In the genomic region with DNA sequence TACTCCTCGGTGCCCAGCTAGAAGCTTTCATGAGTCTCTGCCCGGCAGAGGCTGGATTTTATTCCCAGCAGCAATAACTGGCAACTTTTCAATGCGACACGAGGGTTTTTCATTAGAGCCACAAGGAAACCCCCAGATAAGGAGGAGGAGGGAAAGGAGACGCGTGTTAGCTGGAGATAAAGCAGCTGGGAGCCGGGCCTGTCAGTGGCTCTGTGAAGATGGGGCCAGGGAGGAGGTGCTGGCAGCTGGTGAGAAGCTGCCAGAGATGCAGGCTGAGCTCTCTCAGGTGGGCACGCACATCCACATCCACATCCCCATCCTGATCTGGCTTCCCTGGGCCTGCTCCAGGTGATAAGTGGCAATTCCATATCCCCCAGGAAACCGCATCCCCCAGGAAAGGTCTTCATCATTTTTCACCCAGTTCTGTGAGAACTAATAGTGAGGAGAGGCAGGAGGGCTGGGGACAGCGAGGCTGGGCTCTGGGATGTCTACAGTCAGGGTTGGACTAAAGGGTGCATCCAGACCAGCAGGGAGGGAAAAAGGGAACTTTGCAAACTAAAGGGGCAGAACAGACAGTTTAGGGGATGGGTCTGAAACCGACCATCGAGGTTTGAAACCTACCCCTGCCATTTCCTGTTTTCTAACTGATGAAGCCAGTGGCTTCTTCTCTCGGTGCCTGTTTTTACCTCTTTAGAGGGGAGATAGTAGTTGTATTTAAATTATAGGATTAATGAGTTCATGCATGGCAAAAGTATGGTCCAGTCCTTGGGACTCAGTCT, we compare ENCODE assay signal across 17 cellular contexts.
A peak's percentile ranks its signal among the peaks of the same experiment; 100 is the strongest.
DNase-seq lines count a peak whose midpoint lies in the region; ATAC-seq, FAIRE-seq and TF ChIP-seq lines count a peak whose summit lies in the region.
"Had no signal": no experiment of that assay in that cellular context is flagged by ENCODE, and none has a peak within 500 bp of the region (broad histone marks: within the 10 kb centered on the region; RNA-seq: fewer than 3 reads in every experiment).

No MANE protein-coding gene starts in this region.

- no peak for ATAC-seq in activated CD8-positive, alpha-beta memory T cell treated with anti-CD3 and anti-CD28 coated beads, Interleukin-2, amount 10 ng/mL, durations not matched to agents 7 days and 5 days
- ATAC-seq: gastroesophageal sphincter, PC-3 had no signal

- intact Hi-C loops in posterior vena cava (cut with DNase I) = no loop called here
- intact Hi-C loops in testis (cut with DNase I; ENCODE audit: low total_unique reads) = no loop called here

- peak overlapping the region; percentile 24 for H3K4me3 Mint-ChIP-seq in activated CD8-positive, alpha-beta memory T cell treated with anti-CD3 and anti-CD28 coated beads, Interleukin-2, amount 10 ng/mL, durations not matched to agents 7 days and 5 days
- no peak overlapping the region for H3K4me3 Mint-ChIP-seq in brain
- H3K4me3 Mint-ChIP-seq: activated B cell treated with CpG ODN at 0.5 μM for 24 hours had no signal

- CTCF ChIA-PET in activated CD8-positive, alpha-beta memory T cell treated with anti-CD3 and anti-CD28 coated beads, Interleukin-2, amount 10 ng/mL, durations not matched to agents 7 days and 5 days (lab: Charles Lee) = interaction anchor here (1.1 to 1.6 kb wide), 3 partner anchors 33 to 59 kb away, joined by 3 to 7 read pairs (median 4); no protein-coding TSS in a partner anchor

- TF ChIP-seq EP300 in tibial nerve (IDR thresholded peaks at IDR 0.05) = no peak

- H3K36me3 ChIP-seq in tibial nerve (peaks cover 0 to 17% (median 0%) of the 10 kb centered on the region in 3 donors), testis (ENCODE audit: low read depth, missing control alignments) (no peaks in the 10 kb centered on the region)
- H3K36me3 ChIP-seq: gastroesophageal sphincter had no signal

- no peaks in the 10 kb centered on the region for H3K4me1 ChIP-seq in tibial nerve
- H3K4me1 ChIP-seq in testis = no peaks in the 10 kb centered on the region
- H3K4me1 ChIP-seq: gastroesophageal sphincter had no signal

- no peak for DNase-seq in activated CD8-positive, alpha-beta memory T cell treated with anti-CD3 and anti-CD28 coated beads, Interleukin-2, amount 10 ng/mL, durations not matched to agents 7 days and 5 days
- DNase-seq in activated CD8-positive, alpha-beta memory T cell treated with anti-CD3 and anti-CD28 coated beads for 24 hours = no peak
- DNase-seq in NOMO-1 treated with DMSO at 0.1 percent for 48 hours (lab: John Stamatoyannopoulos, UW; ENCODE audit: unreplicated experiment) (peak; percentile 19), urothelium cell line (ENCODE audit: low spot score) (no peak), posterior vena cava (ENCODE audit: low spot score) (no peak), tibial nerve (ENCODE audit: low spot score in 2 of 2) (no peak), testis (no peak)
- DNase-seq: activated B cell treated with CpG ODN at 0.5 μM for 24 hours; activated T-cell treated with anti-CD3 and anti-CD28 coated beads for 4 hours; cerebellar nuclear complex; DMS 273 treated with DMSO at 0.1 percent for 48 hours; occipital lobe; PC-3; SK-N-SH; stimulated activated CD4-positive, alpha-beta T cell treated with anti-CD3 and anti-CD28 coated beads, Interleukin-4, amount 100 ng/mL, for 4 hours had no signal

- peak; percentile 17 for FAIRE-seq in urothelium cell line (lab: Jason Lieb, UNC)

- TF ChIP-seq CTCF in brain (conservative IDR thresholded peaks at IDR 0.05) (no peak), tibial nerve (IDR thresholded peaks at IDR 0.05) (no peak), testis (IDR thresholded peaks at IDR 0.05) (no peak)

- peaks cover 17% of the 10 kb centered on the region for H3K9me3 Mint-ChIP-seq in activated CD8-positive, alpha-beta memory T cell treated with anti-CD3 and anti-CD28 coated beads, Interleukin-2, amount 10 ng/mL, durations not matched to agents 7 days and 5 days (ENCODE audit: low read depth)
- peaks cover 0 to 7% (median 2%) of the 10 kb centered on the region in 5 experiments for H3K9me3 Mint-ChIP-seq in brain
- H3K9me3 Mint-ChIP-seq: activated B cell treated with CpG ODN at 0.5 μM for 24 hours had no signal

- H3K27me3 ChIP-seq in tibial nerve (no peaks in the 10 kb centered on the region), testis (no peaks in the 10 kb centered on the region)
- H3K27me3 ChIP-seq: gastroesophageal sphincter had no signal

- WGBS in tibial nerve, 2 donors = 74 to 80% methylated on average over 12 to 13 of the region's 13 CpGs
- WGBS in testis, 2 donors = 65 to 69% methylated on average over 13 of the region's 13 CpGs

- H3K36me3 Mint-ChIP-seq in activated CD8-positive, alpha-beta memory T cell treated with anti-CD3 and anti-CD28 coated beads, Interleukin-2, amount 10 ng/mL, durations not matched to agents 7 days and 5 days = peaks cover 35% of the 10 kb centered on the region
- H3K36me3 Mint-ChIP-seq in brain = peaks cover 15% of the 10 kb centered on the region

- H3K27ac ChIP-seq in tibial nerve (no peak overlapping the region), testis (no peak overlapping the region)
- H3K27ac ChIP-seq: gastroesophageal sphincter had no signal

- no peaks in the 10 kb centered on the region for H3K27me3 Mint-ChIP-seq in activated CD8-positive, alpha-beta memory T cell treated with anti-CD3 and anti-CD28 coated beads, Interleukin-2, amount 10 ng/mL, durations not matched to agents 7 days and 5 days
- H3K27me3 Mint-ChIP-seq in brain = peaks cover 4% of the 10 kb centered on the region
- H3K27me3 Mint-ChIP-seq: activated B cell treated with CpG ODN at 0.5 μM for 24 hours had no signal

- H3K4me3 ChIP-seq in tibial nerve (no peak overlapping the region), testis (no peak overlapping the region)
- H3K4me3 ChIP-seq: gastroesophageal sphincter had no signal

- peak overlapping the region; percentile 91 for H3K27ac Mint-ChIP-seq in activated CD8-positive, alpha-beta memory T cell treated with anti-CD3 and anti-CD28 coated beads, Interleukin-2, amount 10 ng/mL, durations not matched to agents 7 days and 5 days
- peak overlapping the region; percentile 29 to 95 (median 87) for H3K27ac Mint-ChIP-seq in brain
- H3K27ac Mint-ChIP-seq: activated B cell treated with CpG ODN at 0.5 μM for 24 hours had no signal

- peaks cover 77% of the 10 kb centered on the region for H3K4me1 Mint-ChIP-seq in activated CD8-positive, alpha-beta memory T cell treated with anti-CD3 and anti-CD28 coated beads, Interleukin-2, amount 10 ng/mL, durations not matched to agents 7 days and 5 days
- H3K4me1 Mint-ChIP-seq in brain = peaks cover 69% of the 10 kb centered on the region

- TF ChIP-seq POLR2A in tibial nerve (IDR thresholded peaks at IDR 0.05) = no peak
- TF ChIP-seq POLR2A in testis (IDR thresholded peaks at IDR 0.05) = no peak

- H3K9me3 ChIP-seq in tibial nerve (no peaks in the 10 kb centered on the region), testis (no peaks in the 10 kb centered on the region)
- H3K9me3 ChIP-seq: SK-N-SH had no signal
